ENCODE assay signal across 16 cellular contexts in genomic region chr18:50820901-50821520, GRCh38. TPM values are rescaled to one million over a fixed set of nuclear protein-coding genes. Genes with fewer than 3 reads are reported as not detected.
DNase-seq lines count a peak whose midpoint lies in the region; ATAC-seq, FAIRE-seq and TF ChIP-seq lines count a peak whose summit lies in the region.
"Had no signal": no experiment of that assay in that cellular context is flagged by ENCODE, and none has a peak within 500 bp of the region (broad histone marks: within the 10 kb centered on the region; RNA-seq: fewer than 3 reads in every experiment).

No MANE protein-coding gene starts in this region.

- H3K9me3 Mint-ChIP-seq in natural killer cell = no peaks in the 10 kb centered on the region
- H3K9me3 Mint-ChIP-seq: activated naive CD4-positive, alpha-beta T cell treated with anti-CD3 and anti-CD28 coated beads, Interleukin-2, amount 50 U/mL, for 24 hours; neural crest cell; stimulated activated memory B cell treated with anti-CD40 and anti-IgM and Interleukin-4, amounts not matched to agents 10 μg/mL and 1 μg/mL and 100 μg/mL, for 72 hours had no signal

- no peak overlapping the region for H3K27ac Mint-ChIP-seq in natural killer cell
- H3K27ac Mint-ChIP-seq: activated CD8-positive, alpha-beta T cell treated with anti-CD3 and anti-CD28 coated beads, Interleukin-2, amount 10 ng/mL, durations not matched to agents 7 days and 5 days; activated naive CD4-positive, alpha-beta T cell treated with anti-CD3 and anti-CD28 coated beads, Interleukin-2, amount 50 U/mL, for 24 hours; stimulated activated memory B cell treated with anti-CD40 and anti-IgM and Interleukin-4, amounts not matched to agents 10 μg/mL and 1 μg/mL and 100 μg/mL, for 72 hours had no signal

- intact Hi-C loops in natural killer cell (cut with micrococcal nuclease) = loop anchor here (1.0 to 10.0 kb wide), 2 partner anchors 230 to 564 kb away; no protein-coding TSS in a partner anchor

- H3K36me3 Mint-ChIP-seq in natural killer cell = no peaks in the 10 kb centered on the region
- H3K36me3 Mint-ChIP-seq: activated naive CD4-positive, alpha-beta T cell treated with anti-CD3 and anti-CD28 coated beads, Interleukin-2, amount 50 U/mL, for 24 hours; stimulated activated memory B cell treated with anti-CD40 and anti-IgM and Interleukin-4, amounts not matched to agents 10 μg/mL and 1 μg/mL and 100 μg/mL, for 72 hours had no signal

- H3K4me3 Mint-ChIP-seq in natural killer cell = no peak overlapping the region
- H3K4me3 Mint-ChIP-seq: activated CD8-positive, alpha-beta T cell treated with anti-CD3 and anti-CD28 coated beads, Interleukin-2, amount 10 ng/mL, durations not matched to agents 7 days and 5 days; activated naive CD4-positive, alpha-beta T cell treated with anti-CD3 and anti-CD28 coated beads, Interleukin-2, amount 50 U/mL, for 24 hours; neural crest cell; stimulated activated memory B cell treated with anti-CD40 and anti-IgM and Interleukin-4, amounts not matched to agents 10 μg/mL and 1 μg/mL and 100 μg/mL, for 72 hours had no signal

- peak overlapping the region; percentile 77 for H3K27ac ChIP-seq in caudate nucleus (ENCODE audit: low read depth, low read length)

- TF ChIP-seq CTCF in natural killer cell (IDR thresholded peaks at IDR 0.05) (no peak), GM10266 (IDR thresholded peaks at IDR 0.05; ENCODE audit: control insufficient read depth, insufficient read depth, low read depth, missing control alignments) (no peak)

- TF ChIP-seq POLR2A in GM12891 (IDR thresholded peaks at IDR 0.05; ENCODE audit: low read depth, low read length) = no peak

- DNase-seq in GM12891 (ENCODE audit: insufficient read length, low spot score) (no peak), NAMALWA (ENCODE audit: low spot score) (peak; percentile 51), caudate nucleus (lab: John Stamatoyannopoulos, UW) (peak in 1 of 61 donors; percentile 12), pons (ENCODE audit: low spot score) (peak; percentile 67), natural killer cell (no peak), GM10266 (ENCODE audit: extremely low spot score) (no peak)
- no peak for DNase-seq in activated effector memory CD4-positive, alpha-beta T cell treated with Interleukin-2 at 50 U/mL for 16 hours
- DNase-seq: activated CD8-positive, alpha-beta T cell treated with anti-CD3 and anti-CD28 coated beads, Interleukin-2, amount 10 ng/mL, durations not matched to agents 7 days and 5 days; cortex of kidney; islet precursor cell had no signal

- H3K4me1 Mint-ChIP-seq in natural killer cell = no peaks in the 10 kb centered on the region
- H3K4me1 Mint-ChIP-seq: activated naive CD4-positive, alpha-beta T cell treated with anti-CD3 and anti-CD28 coated beads, Interleukin-2, amount 50 U/mL, for 24 hours had no signal

- FAIRE-seq in GM12891 (lab: Jason Lieb, UNC) = peak; percentile 77

- no peaks in the 10 kb centered on the region for H3K27me3 Mint-ChIP-seq in natural killer cell (ENCODE audit: low read depth in 2 of 2)
- H3K27me3 Mint-ChIP-seq: activated naive CD4-positive, alpha-beta T cell treated with anti-CD3 and anti-CD28 coated beads, Interleukin-2, amount 50 U/mL, for 24 hours; stimulated activated memory B cell treated with anti-CD40 and anti-IgM and Interleukin-4, amounts not matched to agents 10 μg/mL and 1 μg/mL and 100 μg/mL, for 72 hours had no signal

- ATAC-seq in natural killer cell (no peak), GM21381 (IDR thresholded peaks at IDR 0.05; ENCODE audit: unreplicated experiment) (no peak)
- ATAC-seq: activated CD8-positive, alpha-beta T cell treated with anti-CD3 and anti-CD28 coated beads, Interleukin-2, amount 10 ng/mL, durations not matched to agents 7 days and 5 days; stimulated activated memory B cell treated with anti-CD40 and anti-IgM and Interleukin-4, amounts not matched to agents 10 μg/mL and 1 μg/mL and 100 μg/mL, for 72 hours had no signal

TF ChIP-seq in GM12891, 5 proteins besides CTCF, POLR2A, EP300 and RAD21:
- TF ChIP-seq PAX5 (IDR thresholded peaks at IDR 0.05; ENCODE audit: insufficient read depth, low read length, severe bottlenecking) (no peak), SPI1 (IDR thresholded peaks at IDR 0.05; ENCODE audit: low read depth, low read length) (no peak), TAF1 (IDR thresholded peaks at IDR 0.05; ENCODE audit: low read depth, low read length) (no peak), POU2F2 (IDR thresholded peaks at IDR 0.05; ENCODE audit: low read depth, low read length) (no peak)

RNA-seq across cellular contexts. Expression of gene MRO, which starts 1.2 kb away (rescaled TPM):
- polyA plus RNA-seq in GM12891 (2012; ENCODE audit: low read depth, missing spikeins) = not detected
- total RNA-seq in natural killer cell = not detected
- total RNA-seq: activated CD8-positive, alpha-beta T cell treated with anti-CD3 and anti-CD28 coated beads, Interleukin-2, amount 10 ng/mL, durations not matched to agents 7 days and 5 days; M059J; T-helper 2 cell treated with Interferon-gamma antibody and Interleukin-4, amounts not matched to agents 100 ng/mL and 5 ng/mL, for 36 hours had no signal

RNA-seq across cellular contexts. Expression of gene ME2, which starts 57.9 kb away (rescaled TPM):
- 49.7 TPM for polyA plus RNA-seq in GM12891 (2012; ENCODE audit: low read depth, missing spikeins)
- 10 to 100 TPM; 42.4 to 61.3 (median 43.5) TPM for total RNA-seq in natural killer cell

Comparison
In these comparisons a context has a peak if more than half of its experiments do, and no peak if none do; other contexts are left out.
1. DNase-seq: peak in NAMALWA (single experiment) and pons (single experiment); none in GM12891 (single experiment), natural killer cell (single experiment), activated effector memory CD4-positive, alpha-beta T cell treated with Interleukin-2 at 50 U/mL for 16 hours (single experiment) and GM10266 (single experiment).